ENCODE assay signal across 23 cellular contexts in genomic region chr2:164913011-164913410, GRCh38. TPM values are rescaled to one million over a fixed set of nuclear protein-coding genes. Genes with fewer than 3 reads are reported as not detected.
DNase-seq lines count a peak whose midpoint lies in the region; ATAC-seq and TF ChIP-seq lines count a peak whose summit lies in the region.
"Had no signal": no experiment of that assay in that cellular context is flagged by ENCODE, and none has a peak within 500 bp of the region (broad histone marks: within the 10 kb centered on the region; RNA-seq: fewer than 3 reads in every experiment).

No MANE protein-coding gene starts in this region.

- H3K9me3 Mint-ChIP-seq in endodermal cell (no peaks in the 10 kb centered on the region), neural progenitor cell (no peaks in the 10 kb centered on the region)
- H3K9me3 Mint-ChIP-seq: activated CD8-positive, alpha-beta T cell treated with anti-CD3 and anti-CD28 coated beads for 36 hours; nephron progenitor cell; stimulated activated naive CD8-positive, alpha-beta T cell treated with anti-CD3 and anti-CD28 coated beads, Interleukin-15, Interleukin-2, amounts not matched to agents 100 ng/mL and 50 ng/mL, for 24 hours had no signal

- DNase-seq in left ventricle myocardium inferior, result no peak
- no peak for DNase-seq in left ventricle myocardium superior
- DNase-seq in endodermal cell, result no peak
- DNase-seq in neural progenitor cell (ENCODE audit: low spot score), result peak; percentile 5
- no peak for DNase-seq in globus pallidus (ENCODE audit: low spot score)
- DNase-seq: activated CD8-positive, alpha-beta T cell treated with anti-CD3 and anti-CD28 coated beads for 36 hours; activated T-cell treated with anti-CD3 and anti-CD28 coated beads, Interleukin-2, amount 50 U/mL, for 1 hour; amygdala; dorsolateral prefrontal cortex; foreskin melanocyte; KBM-7; MV-4-11; nephron progenitor cell; SK-N-SH; stimulated activated CD4-positive, alpha-beta T cell treated with anti-CD3 and anti-CD28 coated beads, Interleukin-4, amount 100 ng/mL, for 1 hour; T-helper 9 cell had no signal

- no peak overlapping the region for H3K4me3 ChIP-seq in left ventricle myocardium inferior
- no peak overlapping the region for H3K4me3 ChIP-seq in endodermal cell (ENCODE audit: low read length)
- H3K4me3 ChIP-seq in neural progenitor cell, result no peak overlapping the region
- H3K4me3 ChIP-seq: dorsolateral prefrontal cortex had no signal

- H3K9ac ChIP-seq in endodermal cell (ENCODE audit: extremely low read depth, low read length, poor library complexity, severe bottlenecking) (no peak overlapping the region), neural progenitor cell (no peak overlapping the region)
- H3K9ac ChIP-seq: SK-N-SH had no signal

- peak overlapping the region; percentile 17 for H3K4me2 ChIP-seq in neural progenitor cell
- H3K4me2 ChIP-seq: SK-N-SH had no signal

- no peaks in the 10 kb centered on the region for H3K36me3 Mint-ChIP-seq in endodermal cell (ENCODE audit: low read depth)
- no peaks in the 10 kb centered on the region for H3K36me3 Mint-ChIP-seq in neural progenitor cell

- TF ChIP-seq CTCF in left ventricle myocardium inferior (IDR thresholded peaks at IDR 0.05; ENCODE audit: borderline replicate concordance), result no peak
- TF ChIP-seq CTCF in endodermal cell (conservative IDR thresholded peaks at IDR 0.05), result no peak
- no peak for TF ChIP-seq CTCF in neural progenitor cell (IDR thresholded peaks at IDR 0.05)

- H3K36me3 ChIP-seq in left ventricle myocardium inferior (no peaks in the 10 kb centered on the region), endodermal cell (ENCODE audit: control insufficient read depth, insufficient read depth, low read length) (no peaks in the 10 kb centered on the region), neural progenitor cell (no peaks in the 10 kb centered on the region)

- H3K27ac Mint-ChIP-seq in endodermal cell, result peak overlapping the region; percentile 64
- no peak overlapping the region for H3K27ac Mint-ChIP-seq in neural progenitor cell
- H3K27ac Mint-ChIP-seq: activated CD8-positive, alpha-beta T cell treated with anti-CD3 and anti-CD28 coated beads for 36 hours; nephron progenitor cell; stimulated activated naive CD8-positive, alpha-beta T cell treated with anti-CD3 and anti-CD28 coated beads, Interleukin-15, Interleukin-2, amounts not matched to agents 100 ng/mL and 50 ng/mL, for 24 hours had no signal

- H3K79me2 ChIP-seq in neural progenitor cell (ENCODE audit: low read depth), result no peaks in the 10 kb centered on the region

- H3K4me1 Mint-ChIP-seq in endodermal cell (peaks cover 39% of the 10 kb centered on the region), neural progenitor cell (peaks cover 21% of the 10 kb centered on the region)

- H3K27me3 ChIP-seq in left ventricle myocardium inferior (ENCODE audit: low read depth) (no peaks in the 10 kb centered on the region), endodermal cell (ENCODE audit: control insufficient read depth, insufficient read depth, low read length, poor library complexity, severe bottlenecking) (no peaks in the 10 kb centered on the region), neural progenitor cell (no peaks in the 10 kb centered on the region)
- H3K27me3 ChIP-seq: dorsolateral prefrontal cortex had no signal

- H3K27me3 Mint-ChIP-seq in endodermal cell (ENCODE audit: insufficient read depth) (no peaks in the 10 kb centered on the region), neural progenitor cell (ENCODE audit: insufficient read depth, low read depth) (no peaks in the 10 kb centered on the region)

- intact Hi-C loops in left ventricle myocardium inferior (cut with micrococcal nuclease) (loop anchor here (5.0 kb wide), 1 partner anchor 71 kb away; the partner anchor contains the start of gene COBLL1), left ventricle myocardium superior (cut with micrococcal nuclease) (loop anchor here (5.0 kb wide), 1 partner anchor 71 kb away; the partner anchor contains the start of gene COBLL1)

- H2AFZ ChIP-seq in neural progenitor cell (replicated peaks), result no peak overlapping the region

- ATAC-seq in left ventricle myocardium superior (no peak), GM18868 (IDR thresholded peaks at IDR 0.05; ENCODE audit: unreplicated experiment) (no peak), HG03460 (IDR thresholded peaks at IDR 0.05; ENCODE audit: unreplicated experiment) (no peak), HG03196 (IDR thresholded peaks at IDR 0.05; ENCODE audit: unreplicated experiment) (no peak)
- ATAC-seq: activated CD4-positive, CD25-positive, alpha-beta regulatory T cell treated with anti-CD3 and anti-CD28 coated beads, Interleukin-2, amount 50 U/mL, for 24 hours; activated CD8-positive, alpha-beta T cell treated with anti-CD3 and anti-CD28 coated beads for 36 hours had no signal

- H3K9me3 ChIP-seq in left ventricle myocardium inferior (replicated peaks), result no peaks in the 10 kb centered on the region
- no peaks in the 10 kb centered on the region for H3K9me3 ChIP-seq in endodermal cell (ENCODE audit: control insufficient read depth, low read length)
- H3K9me3 ChIP-seq in neural progenitor cell (ENCODE audit: low read depth), result no peaks in the 10 kb centered on the region
- H3K9me3 ChIP-seq: SK-N-SH had no signal

- no peaks in the 10 kb centered on the region for H3F3A ChIP-seq in neural progenitor cell (ENCODE audit: low read depth)

- H3K4me3 Mint-ChIP-seq in endodermal cell (peak overlapping the region; percentile 7), neural progenitor cell (no peak overlapping the region)
- H3K4me3 Mint-ChIP-seq: activated CD8-positive, alpha-beta T cell treated with anti-CD3 and anti-CD28 coated beads for 36 hours; nephron progenitor cell; stimulated activated naive CD8-positive, alpha-beta T cell treated with anti-CD3 and anti-CD28 coated beads, Interleukin-15, Interleukin-2, amounts not matched to agents 100 ng/mL and 50 ng/mL, for 24 hours had no signal

- no peaks in the 10 kb centered on the region for H4K20me1 ChIP-seq in neural progenitor cell (ENCODE audit: low read depth)

- WGBS in endodermal cell (ENCODE audit: insufficient coverage in 1 of 2, insufficient read length in 1 of 2), 2 experiments, result 53 to 90% methylated on average over 2 to 4 of the region's 4 CpGs

- H3K27ac ChIP-seq in left ventricle myocardium inferior (replicated peaks) (peak overlapping the region; percentile 45), endodermal cell (ENCODE audit: low read depth, low read length) (no peak overlapping the region), neural progenitor cell (no peak overlapping the region)

- H3K4me1 ChIP-seq in left ventricle myocardium inferior, result peaks cover 52% of the 10 kb centered on the region
- H3K4me1 ChIP-seq in endodermal cell (ENCODE audit: control insufficient read depth, insufficient read depth, low read length), result peaks cover 9% of the 10 kb centered on the region
- peaks cover 15% of the 10 kb centered on the region for H3K4me1 ChIP-seq in neural progenitor cell

RNA-seq across cellular contexts. Expression of gene SLC38A11, which starts 42.3 kb away (rescaled TPM):
- total RNA-seq in left ventricle myocardium inferior (0.33 TPM), left ventricle myocardium superior (1.0 TPM), endodermal cell (not detected), neural progenitor cell (ENCODE audit: low replicate concordance) (not detected in 2 replicates)
- not detected for polyA plus RNA-seq in endodermal cell (2013, experiment 1 of 2)
- not detected for polyA plus RNA-seq in endodermal cell (2013, experiment 2 of 2)
- total RNA-seq: activated CD8-positive, alpha-beta T cell treated with anti-CD3 and anti-CD28 coated beads for 36 hours; Daoy; pulmonary artery endothelial cell had no signal
- polyA plus RNA-seq: SK-N-SH had no signal
